ENCODE assay signal across 8 cellular contexts in genomic region chr12:100267603-100268281, GRCh38. TPM values are rescaled to one million over a fixed set of nuclear protein-coding genes. Genes with fewer than 3 reads are reported as not detected.
DNase-seq lines count a peak whose midpoint lies in the region; ATAC-seq, FAIRE-seq and TF ChIP-seq lines count a peak whose summit lies in the region.

No MANE protein-coding gene starts in this region.

- peak overlapping the region; percentile 58 for H2AFZ ChIP-seq in endothelial cell of umbilical vein (ENCODE audit: low read depth, low read length)

- H3K36me3 ChIP-seq in endothelial cell of umbilical vein (ENCODE audit: control insufficient read depth in 2 of 2, extremely low read depth in 1 of 2, insufficient read depth in 2 of 2, low read length in 2 of 2) = no peaks in the 10 kb centered on the region

- H3K9me3 Mint-ChIP-seq in natural killer cell = no peaks in the 10 kb centered on the region

- H3K27me3 Mint-ChIP-seq in T-helper 17 cell = no peaks in the 10 kb centered on the region
- H3K27me3 Mint-ChIP-seq in natural killer cell (ENCODE audit: low read depth in 2 of 2) = no peaks in the 10 kb centered on the region

- H3K4me1 Mint-ChIP-seq in T-helper 17 cell (peaks cover 28% of the 10 kb centered on the region), natural killer cell (peaks cover 25 to 44% of the 10 kb centered on the region in 2 donors)

- peak overlapping the region; percentile 96 for H3K27ac Mint-ChIP-seq in T-helper 17 cell
- peak overlapping the region; percentile 96 to 97 for H3K27ac Mint-ChIP-seq in natural killer cell

- H3K9ac ChIP-seq in endothelial cell of umbilical vein (replicated peaks; ENCODE audit: extremely low read depth, insufficient read depth, low read length) = peak overlapping the region; percentile 89

- CTCF ChIA-PET in endothelial cell of umbilical vein (lab: Charles Lee) = interaction anchor here (0.6 to 3.1 kb wide), 7 partner anchors 9 to 1867 kb away, joined by 3 to 20 read pairs (median 4); no protein-coding TSS in a partner anchor

- BruUV-seq in endothelial cell of umbilical vein (replicated peaks; lab: Mats Ljungman, UMichigan) = no TSS peak

- intact Hi-C loops in endothelial cell of umbilical vein (cut with micrococcal nuclease) = loop anchor here (1.0 to 5.0 kb wide), 5 partner anchors 45 to 297 kb away; partner anchors contain the start of genes ACTR6 and BLTP3B
- intact Hi-C loops in natural killer cell (cut with micrococcal nuclease) = loop anchor here (1.0 kb wide), 2 partner anchors 67 to 125 kb away; partner anchors contain the start of genes ACTR6 and BLTP3B
- intact Hi-C loops in posterior vena cava (cut with DNase I) = no loop called here

- TF ChIP-seq POLR2A in endothelial cell of umbilical vein (IDR thresholded peaks at IDR 0.05; ENCODE audit: low read depth, low read length) = no peak

- H3K27me3 ChIP-seq in endothelial cell of umbilical vein (ENCODE audit: control insufficient read depth in 2 of 2, insufficient read depth in 2 of 2, low read length in 2 of 2) = no peaks in the 10 kb centered on the region

- H3K79me2 ChIP-seq in endothelial cell of umbilical vein (ENCODE audit: control insufficient read depth, insufficient read depth, low read length) = peaks cover 48% of the 10 kb centered on the region

- H3K36me3 Mint-ChIP-seq in T-helper 17 cell (ENCODE audit: low read depth) = peaks cover 3% of the 10 kb centered on the region
- H3K36me3 Mint-ChIP-seq in natural killer cell = no peaks in the 10 kb centered on the region

- H3K4me3 ChIP-seq in endothelial cell of umbilical vein (replicated peaks in 1 of 3; ENCODE audit: insufficient read depth in 1 of 3, low read depth in 1 of 3, low read length in 3 of 3) = peak overlapping the region; percentile 78 to 97 (median 95)

- TF ChIP-seq CTCF in endothelial cell of umbilical vein (IDR thresholded peaks at IDR 0.05; ENCODE audit: extremely low read depth in 1 of 2, insufficient read depth in 1 of 2, low read depth in 1 of 2, low read length in 2 of 2) (no peak), natural killer cell (IDR thresholded peaks at IDR 0.05) (no peak)

- peak; percentile 9 for DNase-seq in AG20443 (ENCODE audit: low spot score)
- no peak for DNase-seq in T-helper 17 cell
- peak; percentile 51 for DNase-seq in endothelial cell of umbilical vein (ENCODE audit: low read depth, low spot score)
- no peak for DNase-seq in natural killer cell
- peak; percentile 4 for DNase-seq in urothelium cell line (ENCODE audit: low spot score)
- DNase-seq in posterior vena cava (ENCODE audit: low spot score) = no peak

- H3K4me2 ChIP-seq in endothelial cell of umbilical vein (ENCODE audit: insufficient read depth, low read length) = peak overlapping the region; percentile 95

- ATAC-seq in GM18909 (IDR thresholded peaks at IDR 0.05; ENCODE audit: poor library complexity, unreplicated experiment) = peak; percentile 17
- peak; percentile 9 for ATAC-seq in HG03159 (IDR thresholded peaks at IDR 0.05; ENCODE audit: unreplicated experiment)
- ATAC-seq in T-helper 17 cell = no peak
- no peak for ATAC-seq in natural killer cell

- FAIRE-seq in endothelial cell of umbilical vein (lab: Jason Lieb, UNC) = no peak
- no peak for FAIRE-seq in urothelium cell line (lab: Jason Lieb, UNC)

- peaks cover 19% of the 10 kb centered on the region for H3K4me1 ChIP-seq in endothelial cell of umbilical vein (ENCODE audit: control insufficient read depth, extremely low read depth, insufficient read depth, low read length)

- H3K9me3 ChIP-seq in T-helper 17 cell (ENCODE audit: control insufficient read depth, low read length, poor library complexity, severe bottlenecking) (no peaks in the 10 kb centered on the region), endothelial cell of umbilical vein (replicated peaks; ENCODE audit: control insufficient read depth, insufficient read depth, low read length) (no peaks in the 10 kb centered on the region)

- peak overlapping the region; percentile 77 for H3K27ac ChIP-seq in endothelial cell of umbilical vein (ENCODE audit: insufficient read depth, low read depth, low read length)

- POLR2A ChIA-PET in endothelial cell of umbilical vein (lab: Charles Lee) = interaction anchor here (0.6 to 0.7 kb wide), 2 partner anchors 36 to 528 kb away, joined by 4 to 5 read pairs; no protein-coding TSS in a partner anchor

- H3K4me3 Mint-ChIP-seq in T-helper 17 cell (peak overlapping the region; percentile 99), natural killer cell (peak overlapping the region; percentile 99)

- dilution Hi-C loops in endothelial cell of umbilical vein (cut with MboI; ENCODE audit: extremely low pct_ligation_motif_present, low sequenced_read_pairs) = no loop called here

- H4K20me1 ChIP-seq in endothelial cell of umbilical vein (replicated peaks; ENCODE audit: control insufficient read depth, extremely low read depth, insufficient read depth, low read length) = peaks cover 5% of the 10 kb centered on the region

- no peaks in the 10 kb centered on the region for H3K9me1 ChIP-seq in endothelial cell of umbilical vein (replicated peaks; ENCODE audit: control insufficient read depth, extremely low read depth, insufficient read depth, low read length)

TF ChIP-seq in endothelial cell of umbilical vein, 7 proteins besides CTCF, POLR2A, EP300 and RAD21:
- TF ChIP-seq, protein P1, sequence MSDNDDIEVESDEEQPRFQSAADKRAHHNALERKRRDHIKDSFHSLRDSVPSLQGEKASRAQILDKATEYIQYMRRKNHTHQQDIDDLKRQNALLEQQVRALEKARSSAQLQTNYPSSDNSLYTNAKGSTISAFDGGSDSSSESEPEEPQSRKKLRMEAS (IDR thresholded peaks at IDR 0.05; ENCODE audit: insufficient read depth, insufficient read length) = no peak
- no peak for TF ChIP-seq GATA2 (IDR thresholded peaks at IDR 0.05; ENCODE audit: insufficient read depth, insufficient read length, low read depth, low read length)
- TF ChIP-seq JUN (IDR thresholded peaks at IDR 0.05; ENCODE audit: borderline replicate concordance, insufficient read depth, insufficient read length, low read depth) = no peak
- no peak for TF ChIP-seq FOS (IDR thresholded peaks at IDR 0.05; ENCODE audit: borderline replicate concordance, insufficient read depth, low read length)
- TF ChIP-seq EZH2 (IDR thresholded peaks at IDR 0.05; ENCODE audit: borderline replicate concordance, low read depth, low read length, severe bottlenecking) = no peak
- TF ChIP-seq POLR2AphosphoS5 (IDR thresholded peaks at IDR 0.05; ENCODE audit: insufficient read depth, low read depth, low read length) = no peak
- TF ChIP-seq MYC (IDR thresholded peaks at IDR 0.05; ENCODE audit: low read depth, low read length) = no peak

RNA-seq across cellular contexts. Expression of gene SCYL2, which starts 0.8 kb away (rescaled TPM):
- total RNA-seq in T-helper 17 cell (10 to 100 TPM; 30.2 to 40.9 TPM), endothelial cell of umbilical vein (41.4 and 41.6 TPM in 2 replicates), natural killer cell (10 to 100 TPM; 48.7 to 61.0 (median 56.1) TPM), posterior vena cava (10 to 100 TPM; 40.4 to 55.1 TPM)
- 10.2 and 12.5 TPM in 2 replicates for polyA plus RNA-seq in endothelial cell of umbilical vein
- 13.3 and 14.8 TPM in 2 replicates for polyA plus RNA-seq in endothelial cell of umbilical vein (2011; cell fraction: cytosol; rRNA removed)
- 25.8 and 31.2 TPM in 2 replicates for polyA plus RNA-seq in endothelial cell of umbilical vein (2011; cell fraction: nucleus; rRNA removed)
- polyA plus RNA-seq in endothelial cell of umbilical vein (2012) = 33.7 and 39.2 TPM in 2 replicates
- 27.7 and 28.3 TPM in 2 replicates for polyA minus RNA-seq in endothelial cell of umbilical vein
- polyA minus RNA-seq in endothelial cell of umbilical vein (2011; cell fraction: cytosol; rRNA and poly(A)+ RNA removed) = 27.4 TPM
- 29.6 and 41.3 TPM in 2 replicates for polyA minus RNA-seq in endothelial cell of umbilical vein (2011; cell fraction: nucleus; rRNA and poly(A)+ RNA removed)

RNA-seq across cellular contexts. Expression of gene DEPDC4, which starts 0.9 kb away (rescaled TPM):
- total RNA-seq in T-helper 17 cell = not detected
- 0.44 and 0.66 TPM in 2 replicates for total RNA-seq in endothelial cell of umbilical vein
- polyA plus RNA-seq in endothelial cell of umbilical vein = 0.15 and 0.16 TPM in 2 replicates
- 0.36 and 0.76 TPM in 2 replicates for polyA plus RNA-seq in endothelial cell of umbilical vein (2011; cell fraction: cytosol; rRNA removed)
- polyA plus RNA-seq in endothelial cell of umbilical vein (2011; cell fraction: nucleus; rRNA removed) = 0.18 TPM in 1 of 2 replicates, not detected in the other
- polyA plus RNA-seq in endothelial cell of umbilical vein (2012) = 0.20 and 0.59 TPM in 2 replicates
- polyA minus RNA-seq in endothelial cell of umbilical vein = not detected in 2 replicates
- polyA minus RNA-seq in endothelial cell of umbilical vein (2011; cell fraction: cytosol; rRNA and poly(A)+ RNA removed) = not detected
- 0.53 TPM in 1 of 2 replicates, not detected in the other for polyA minus RNA-seq in endothelial cell of umbilical vein (2011; cell fraction: nucleus; rRNA and poly(A)+ RNA removed)
- total RNA-seq in natural killer cell = under 1 TPM in 1 of 3 donors, not detected in 2; 0.16 TPM
- total RNA-seq in posterior vena cava = under 1 TPM in 1 of 2 donors, not detected in 1; 0.48 TPM

Comparison
In these comparisons a context has a peak if more than half of its experiments do, and no peak if none do; other contexts are left out.
1. DNase-seq: peak in AG20443 (single experiment), endothelial cell of umbilical vein (single experiment) and urothelium cell line (single experiment); none in T-helper 17 cell (0 of 3), natural killer cell (single experiment) and posterior vena cava (single experiment).
2. ATAC-seq: peak in GM18909 (single experiment) and HG03159 (single experiment); none in T-helper 17 cell (single experiment) and natural killer cell (0 of 3).
3. intact Hi-C loops: an anchor here in endothelial cell of umbilical vein (1.0 to 5.0 kb wide) and natural killer cell (1.0 kb wide); none called in posterior vena cava.